Comparison of ENCODE assay signal across 8 cellular contexts in the genomic region with DNA sequence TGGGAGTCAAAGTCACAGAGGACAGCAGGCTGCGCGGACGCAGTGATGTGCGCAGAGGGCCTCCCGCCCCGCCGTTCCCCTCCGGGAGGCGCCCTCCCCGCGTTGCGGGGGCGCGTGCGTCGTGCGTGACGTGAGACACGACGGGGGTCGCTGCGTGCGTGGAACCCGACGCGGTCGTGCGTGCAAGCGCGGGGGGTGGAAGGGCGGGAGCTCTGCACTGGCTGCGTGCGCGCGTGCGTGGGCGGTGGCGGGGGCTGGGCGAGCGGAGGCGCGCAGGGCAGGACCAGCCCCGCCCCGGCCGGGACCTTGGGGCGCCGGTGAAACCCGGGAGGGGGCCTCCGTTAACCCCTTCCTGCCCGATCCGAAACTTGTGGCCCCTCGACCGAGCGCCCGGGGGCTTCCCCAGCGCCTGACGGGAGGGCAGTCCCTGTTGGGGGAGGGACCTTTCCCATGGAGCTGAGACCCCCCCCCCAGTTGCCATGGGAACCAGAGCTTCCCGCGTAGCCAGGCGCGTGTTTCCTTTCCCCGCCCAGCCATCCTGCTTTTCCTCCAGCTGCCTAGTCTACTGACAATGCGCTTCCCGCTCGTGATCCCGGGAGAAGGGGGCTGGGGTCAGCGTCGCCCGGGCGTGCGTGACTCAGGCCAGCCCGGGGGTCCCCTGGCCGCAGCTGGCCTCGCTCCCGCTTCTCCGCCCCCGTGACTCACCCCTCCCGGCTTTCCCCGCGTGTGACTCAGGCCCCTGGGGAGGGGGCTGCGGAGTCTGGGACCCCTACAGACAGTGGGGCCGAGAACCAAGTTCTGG. TPM values are rescaled to one million over a fixed set of nuclear protein-coding genes. Genes with fewer than 3 reads are reported as not detected.
DNase-seq lines count a peak whose midpoint lies in the region; ATAC-seq, FAIRE-seq and TF ChIP-seq lines count a peak whose summit lies in the region.

No MANE protein-coding gene starts in this region.

- no peak for TF ChIP-seq RAD21 in H1 (IDR thresholded peaks at IDR 0.05 in 1 of 2, conservative IDR thresholded peaks at IDR 0.05 in 1 of 2; ENCODE audit: low read depth in 2 of 2, low read length in 2 of 2)

- H3K27ac ChIP-seq in H1 (ENCODE audit: low read depth, low read length) (peak overlapping the region; percentile 44; the same call in 1 of the 2 replicates), mesodermal cell (ENCODE audit: low read depth, low read length, severe bottlenecking) (peak overlapping the region; percentile 93)

- H3K27me3 ChIP-seq in GM06990 (replicated peaks; ENCODE audit: control insufficient read depth, insufficient read depth, low read length) (no peaks in the 10 kb centered on the region), H1 (replicated peaks in 1 of 4; ENCODE audit: control insufficient read depth in 3 of 4, extremely low read depth in 1 of 4, insufficient read depth in 3 of 4, low read length in 3 of 4) (no peaks in the 10 kb centered on the region)

- H3K23me2 ChIP-seq in H1 (ENCODE audit: low read depth, low read length): peaks cover 27% of the 10 kb centered on the region; the same call in 1 of the 2 replicates

- CTCF ChIA-PET in H1 (lab: Charles Lee; ENCODE audit: partially characterized antibody): interaction anchor here (0.7 to 9.3 kb wide), 3 partner anchors 13 to 52 kb away, joined by 3 to 277 read pairs (median 4); a partner anchor contains a TSS

- TF ChIP-seq EP300 in H1 (IDR thresholded peaks at IDR 0.05; ENCODE audit: borderline replicate concordance in 1 of 2, low read depth in 2 of 2, low read length in 2 of 2): no peak

- peak overlapping the region; percentile 89 for H4K91ac ChIP-seq in H1 (replicated peaks; ENCODE audit: insufficient read length, low read length)

- peak overlapping the region; percentile 95 for H2BK15ac ChIP-seq in H1 (ENCODE audit: low read length)

- peak overlapping the region; percentile 76 for H4K8ac ChIP-seq in H1 (ENCODE audit: extremely low read depth, insufficient read depth, low read length)

- DNase-seq in GM06990 (ENCODE audit: extremely low read depth, insufficient read length) (peak; percentile 93), NCI-H82 treated with DMSO at 0.1 percent for 48 hours (lab: John Stamatoyannopoulos, UW; ENCODE audit: unreplicated experiment) (peak; percentile 69), H1 (ENCODE audit: low read depth in 1 of 2, low spot score in 2 of 2) (peak in 1 of 2 experiments; percentile 75), amniotic stem cell (lab: John Stamatoyannopoulos, UW) (no peak)
- peak; percentile 85 for DNase-seq in activated CD8-positive, alpha-beta memory T cell treated with anti-CD3 and anti-CD28 coated beads for 4 hours (ENCODE audit: low read depth in 2 of 2)
- peak; percentile 72 for DNase-seq in stimulated activated CD8-positive, alpha-beta memory T cell treated with anti-CD3 and anti-CD28 coated beads, Interleukin-15, amount 100 ng/mL, for 1 hour (ENCODE audit: low read depth)

- H3K4me1 ChIP-seq in H1 (replicated peaks in 1 of 4; ENCODE audit: control insufficient read depth in 3 of 4, insufficient read depth in 4 of 4, low read length in 3 of 4) (peaks cover 13 to 30% (median 19%) of the 10 kb centered on the region in 4 experiments), mesodermal cell (ENCODE audit: control insufficient read depth, insufficient read depth, low read length, poor library complexity, severe bottlenecking) (peaks cover 49% of the 10 kb centered on the region)

- peak overlapping the region; percentile 86 for H3K18ac ChIP-seq in H1 (ENCODE audit: extremely low read depth, low read length)

- H2BK12ac ChIP-seq in H1 (ENCODE audit: low read depth, low read length): peak overlapping the region; percentile 56

- peak overlapping the region; percentile 71; the same call in 1 of the 2 replicates for H2BK5ac ChIP-seq in H1 (ENCODE audit: low read depth, low read length)

- peaks cover 0 to 1% of the 10 kb centered on the region in 2 experiments for H4K20me1 ChIP-seq in H1 (replicated peaks in 1 of 2; ENCODE audit: control insufficient read depth in 1 of 2, insufficient read depth in 2 of 2, low read length in 2 of 2)

- peak overlapping the region; percentile 90 for H3K56ac ChIP-seq in H1 (replicated peaks; ENCODE audit: insufficient read length, low read depth, low read length)

- TF ChIP-seq CTCF in GM06990 (IDR thresholded peaks at IDR 0.05; ENCODE audit: insufficient read depth, low read length, poor library complexity, severe bottlenecking): peak; percentile 14
- no peak for TF ChIP-seq CTCF in H1 (IDR thresholded peaks at IDR 0.05; ENCODE audit: control extremely low read depth in 1 of 3, insufficient read depth in 1 of 3, low read depth in 1 of 3, low read length in 3 of 3)

- no peak overlapping the region for H3K14ac ChIP-seq in H1 (ENCODE audit: insufficient read length)

- 9% methylated on average over 12 of the region's 82 CpGs; no CpG with 5 or more reads in 1 of the 2 experiments for WGBS in H1 (ENCODE audit: extremely low coverage in 1 of 2, insufficient coverage in 1 of 2, insufficient read length in 1 of 2, insufficient replicate concordance in 2 of 2, low coverage in 1 of 2, low lambda C conversion rate in 2 of 2, missing lambda C conversion rate in 1 of 2), 2 experiments
- WGBS in mesodermal cell (ENCODE audit: insufficient coverage in 2 of 2), 2 experiments: 3 to 4% methylated on average over 59 of the region's 82 CpGs

- peak; percentile 36 for ATAC-seq in HG02981 (IDR thresholded peaks at IDR 0.05; ENCODE audit: unreplicated experiment)

- H3K23ac ChIP-seq in H1 (ENCODE audit: insufficient read length): no peak overlapping the region

- no peak for TF ChIP-seq POLR2A in H1 (IDR thresholded peaks at IDR 0.05; ENCODE audit: control extremely low read depth in 1 of 2, low read depth in 2 of 2, low read length in 2 of 2)

- no peaks in the 10 kb centered on the region; the same call in 1 of the 2 replicates for H3K79me1 ChIP-seq in H1 (ENCODE audit: low read depth, low read length)

- POLR2A ChIA-PET in H1 (lab: Charles Lee; ENCODE audit: partially characterized antibody): interaction anchor here (0.7 to 16.6 kb wide), 6 partner anchors 15 to 101 kb away, joined by 3 to 317 read pairs (median 4); a partner anchor contains a TSS

- H3K9ac ChIP-seq in H1 (replicated peaks in 1 of 4; ENCODE audit: extremely low read depth in 1 of 4, low read depth in 3 of 4, low read length in 3 of 4): peak overlapping the region in 2 of 4 experiments; percentile 20 to 41; a peak in 3 of 7 replicates

- no peak overlapping the region for H2AFZ ChIP-seq in H1 (ENCODE audit: low read length)

- no peaks in the 10 kb centered on the region for H3K79me2 ChIP-seq in H1 (ENCODE audit: control insufficient read depth in 1 of 2, insufficient read depth in 2 of 2, low read length in 2 of 2)

- peak overlapping the region; percentile 76; the same call in 1 of the 2 replicates for H2AK5ac ChIP-seq in H1 (ENCODE audit: low read depth, low read length)

- FAIRE-seq in H1 (lab: Jason Lieb, UNC): no peak

- H3K36me3 ChIP-seq in GM06990 (ENCODE audit: control insufficient read depth, insufficient read depth, low read length) (no peaks in the 10 kb centered on the region), H1 (ENCODE audit: control insufficient read depth in 2 of 4, insufficient read depth in 4 of 4, low read length in 3 of 4) (no peaks in the 10 kb centered on the region), mesodermal cell (ENCODE audit: control insufficient read depth, insufficient read depth, low read length) (no peaks in the 10 kb centered on the region)

- H4K5ac ChIP-seq in H1 (ENCODE audit: insufficient read length, low read depth, low read length): peak overlapping the region; percentile 86

- peak overlapping the region; percentile 87 for H3K4ac ChIP-seq in H1 (replicated peaks; ENCODE audit: insufficient read length, low read depth, low read length)

- H3K9me3 ChIP-seq in H1 (ENCODE audit: insufficient read depth in 2 of 2, low read depth in 1 of 2, low read length in 1 of 2) (no peaks in the 10 kb centered on the region), mesodermal cell (ENCODE audit: control insufficient read depth, low read length) (no peaks in the 10 kb centered on the region)

- peak overlapping the region; percentile 57 for H3K4me3 ChIP-seq in GM06990 (replicated peaks; ENCODE audit: low read depth, low read length)
- H3K4me3 ChIP-seq in H1 (ENCODE audit: extremely low read depth in 1 of 4, insufficient read depth in 2 of 4, low read depth in 3 of 4, low read length in 4 of 4): peak overlapping the region; percentile 38 to 77 (median 54)
- H3K4me3 ChIP-seq in mesodermal cell (ENCODE audit: extremely low read depth, insufficient read depth, low read length, poor library complexity, severe bottlenecking): peak overlapping the region; percentile 34

- H2BK120ac ChIP-seq in H1 (replicated peaks; ENCODE audit: low read depth, low read length): peak overlapping the region; percentile 4

- peak overlapping the region; percentile 51 to 98 for H3K4me2 ChIP-seq in H1 (ENCODE audit: insufficient read depth in 1 of 2, low read depth in 2 of 2, low read length in 2 of 2)

- peak overlapping the region; percentile 53; the same call in 1 of the 2 replicates for H2BK20ac ChIP-seq in H1 (ENCODE audit: low read length)

RNA-seq across cellular contexts. Expression of a gene that starts 7.3 kb away (rescaled TPM):
- 59.3 and 63.2 TPM in 2 replicates for total RNA-seq in H1 (2021; fragmentation: NEBNext Ultra II Directional; extraction: Animal tissue kit (Norgen Biotek cat#: 25700))
- polyA plus RNA-seq in H1 (2011; rRNA removed): 23.8 and 39.2 TPM in 2 replicates
- 52.1 TPM for polyA plus RNA-seq in H1 (2011; cell fraction: cytosol; rRNA removed)
- polyA plus RNA-seq in H1 (2011; cell fraction: nucleus; rRNA removed): 124 TPM
- polyA plus RNA-seq in H1 (2012, experiment 1 of 2): 72.5 to 107 TPM (median 96.5 TPM) in 4 replicates
- polyA plus RNA-seq in H1 (2012, experiment 2 of 2): 35.9 TPM
- polyA plus RNA-seq in H1 (2013, experiment 1 of 2): 47.5 TPM
- polyA plus RNA-seq in H1 (2013, experiment 2 of 2): 40.1 TPM
- polyA minus RNA-seq in H1 (2011; rRNA and poly(A)+ RNA removed): 25.1 and 27.9 TPM in 2 replicates
- polyA minus RNA-seq in H1 (2011; cell fraction: cytosol; rRNA and poly(A)+ RNA removed): 17.9 TPM
- 50.3 TPM for polyA minus RNA-seq in H1 (2011; cell fraction: nucleus; rRNA and poly(A)+ RNA removed)
- polyA plus RNA-seq in mesodermal cell (2013, experiment 1 of 2): 28.7 TPM
- polyA plus RNA-seq in mesodermal cell (2013, experiment 2 of 2): 27.5 TPM

RNA-seq across cellular contexts. Expression of a gene that starts 8.7 kb away (rescaled TPM):
- total RNA-seq in H1 (2021; fragmentation: NEBNext Ultra II Directional; extraction: Animal tissue kit (Norgen Biotek cat#: 25700)): 7.4 and 8.6 TPM in 2 replicates
- polyA plus RNA-seq in H1 (2011; rRNA removed): 10.0 and 14.1 TPM in 2 replicates
- 9.2 TPM for polyA plus RNA-seq in H1 (2011; cell fraction: cytosol; rRNA removed)
- 12.1 TPM for polyA plus RNA-seq in H1 (2011; cell fraction: nucleus; rRNA removed)
- polyA plus RNA-seq in H1 (2012, experiment 1 of 2): 4.8 to 7.1 TPM (median 5.6 TPM) in 4 replicates
- polyA plus RNA-seq in H1 (2012, experiment 2 of 2): 5.9 TPM
- 6.9 TPM for polyA plus RNA-seq in H1 (2013, experiment 1 of 2)
- 6.5 TPM for polyA plus RNA-seq in H1 (2013, experiment 2 of 2)
- 1.8 TPM in 2 replicates for polyA minus RNA-seq in H1 (2011; rRNA and poly(A)+ RNA removed)
- polyA minus RNA-seq in H1 (2011; cell fraction: cytosol; rRNA and poly(A)+ RNA removed): 8.7 TPM
- 21.3 TPM for polyA minus RNA-seq in H1 (2011; cell fraction: nucleus; rRNA and poly(A)+ RNA removed)
- polyA plus RNA-seq in mesodermal cell (2013, experiment 1 of 2): 45.4 TPM
- 29.8 TPM for polyA plus RNA-seq in mesodermal cell (2013, experiment 2 of 2)

RNA-seq across cellular contexts. Expression of a gene that starts 19.0 kb away (rescaled TPM):
- 380 and 404 TPM in 2 replicates for total RNA-seq in H1 (2021; fragmentation: NEBNext Ultra II Directional; extraction: Animal tissue kit (Norgen Biotek cat#: 25700))
- polyA plus RNA-seq in H1 (2011; rRNA removed): 748 and 904 TPM in 2 replicates
- polyA plus RNA-seq in H1 (2011; cell fraction: cytosol; rRNA removed): 586 TPM
- 569 TPM for polyA plus RNA-seq in H1 (2011; cell fraction: nucleus; rRNA removed)
- polyA plus RNA-seq in H1 (2012, experiment 1 of 2): 543 to 655 TPM (median 640 TPM) in 4 replicates
- polyA plus RNA-seq in H1 (2012, experiment 2 of 2): 855 TPM
- polyA plus RNA-seq in H1 (2013, experiment 1 of 2): 237 TPM
- 231 TPM for polyA plus RNA-seq in H1 (2013, experiment 2 of 2)
- polyA minus RNA-seq in H1 (2011; rRNA and poly(A)+ RNA removed): 210 and 286 TPM in 2 replicates
- 286 TPM for polyA minus RNA-seq in H1 (2011; cell fraction: cytosol; rRNA and poly(A)+ RNA removed)
- polyA minus RNA-seq in H1 (2011; cell fraction: nucleus; rRNA and poly(A)+ RNA removed): 120 TPM
- polyA plus RNA-seq in mesodermal cell (2013, experiment 1 of 2): 265 TPM
- polyA plus RNA-seq in mesodermal cell (2013, experiment 2 of 2): 218 TPM

RNA-seq across cellular contexts. Expression of a gene that starts 19.2 kb away (rescaled TPM):
- 41.3 and 42.3 TPM in 2 replicates for total RNA-seq in H1 (2021; fragmentation: NEBNext Ultra II Directional; extraction: Animal tissue kit (Norgen Biotek cat#: 25700))
- polyA plus RNA-seq in H1 (2011; rRNA removed): 3.4 and 8.2 TPM in 2 replicates
- 0.57 TPM for polyA plus RNA-seq in H1 (2011; cell fraction: cytosol; rRNA removed)
- 0.21 TPM for polyA plus RNA-seq in H1 (2011; cell fraction: nucleus; rRNA removed)
- 9.7 to 60.5 TPM (median 32.8 TPM) in 4 replicates for polyA plus RNA-seq in H1 (2012, experiment 1 of 2)
- 11.1 TPM for polyA plus RNA-seq in H1 (2012, experiment 2 of 2)
- polyA plus RNA-seq in H1 (2013, experiment 1 of 2): 20.3 TPM
- 24.5 TPM for polyA plus RNA-seq in H1 (2013, experiment 2 of 2)
- polyA minus RNA-seq in H1 (2011; rRNA and poly(A)+ RNA removed): 4.4 and 10.5 TPM in 2 replicates
- polyA minus RNA-seq in H1 (2011; cell fraction: cytosol; rRNA and poly(A)+ RNA removed): not detected
- polyA minus RNA-seq in H1 (2011; cell fraction: nucleus; rRNA and poly(A)+ RNA removed): not detected
- polyA plus RNA-seq in mesodermal cell (2013, experiment 1 of 2): 10.8 TPM
- polyA plus RNA-seq in mesodermal cell (2013, experiment 2 of 2): 12.0 TPM

RNA-seq across cellular contexts. Expression of a gene that starts 23.8 kb away (rescaled TPM):
- 67.5 and 67.9 TPM in 2 replicates for total RNA-seq in H1 (2021; fragmentation: NEBNext Ultra II Directional; extraction: Animal tissue kit (Norgen Biotek cat#: 25700))
- 120 and 141 TPM in 2 replicates for polyA plus RNA-seq in H1 (2011; rRNA removed)
- 161 TPM for polyA plus RNA-seq in H1 (2011; cell fraction: cytosol; rRNA removed)
- polyA plus RNA-seq in H1 (2011; cell fraction: nucleus; rRNA removed): 134 TPM
- polyA plus RNA-seq in H1 (2012, experiment 1 of 2): 81.7 to 123 TPM (median 102 TPM) in 4 replicates
- 95.9 TPM for polyA plus RNA-seq in H1 (2012, experiment 2 of 2)
- polyA plus RNA-seq in H1 (2013, experiment 1 of 2): 35.1 TPM
- 33.3 TPM for polyA plus RNA-seq in H1 (2013, experiment 2 of 2)
- 103 and 105 TPM in 2 replicates for polyA minus RNA-seq in H1 (2011; rRNA and poly(A)+ RNA removed)
- polyA minus RNA-seq in H1 (2011; cell fraction: cytosol; rRNA and poly(A)+ RNA removed): 52.5 TPM
- polyA minus RNA-seq in H1 (2011; cell fraction: nucleus; rRNA and poly(A)+ RNA removed): 32.0 TPM
- 38.9 TPM for polyA plus RNA-seq in mesodermal cell (2013, experiment 1 of 2)
- 30.3 TPM for polyA plus RNA-seq in mesodermal cell (2013, experiment 2 of 2)
